In genomic region chr7:150806863-150807262, GRCh38 we compare ENCODE assay signal across 24 cellular contexts. TPM values are rescaled to one million over a fixed set of nuclear protein-coding genes. Genes with fewer than 3 reads are reported as not detected.
"Had no signal": no experiment of that assay in that cellular context is flagged by ENCODE, and none has a peak within 500 bp of the region (broad histone marks: within the 10 kb centered on the region; RNA-seq: fewer than 3 reads in every experiment).

No MANE protein-coding gene starts in this region.

- H3K9me3 ChIP-seq: prostate gland, suprapubic skin had no signal

- H3K36me3 ChIP-seq: prostate gland, suprapubic skin had no signal

- H3K4me3 Mint-ChIP-seq: activated CD4-positive, alpha-beta T cell treated with anti-CD3 and anti-CD28 coated beads, Interleukin-2, amount 10 ng/mL, durations not matched to agents 7 days and 5 days; activated naive CD8-positive, alpha-beta T cell treated with anti-CD3 and anti-CD28 coated beads for 36 hours; brain; stimulated activated naive CD8-positive, alpha-beta T cell treated with anti-CD3 and anti-CD28 coated beads, Interleukin-15, Interleukin-2, amounts not matched to agents 100 ng/mL and 50 ng/mL, for 24 hours had no signal

- DNase-seq: activated CD4-positive, alpha-beta T cell treated with anti-CD3 and anti-CD28 coated beads, Interleukin-2, amount 10 ng/mL, durations not matched to agents 7 days and 5 days; activated CD8-positive, alpha-beta memory T cell treated with anti-CD3 and anti-CD28 coated beads for 24 hours; activated gamma-delta T cell treated with Interleukin-2 at 50 U/mL for 16 hours; activated naive CD8-positive, alpha-beta T cell treated with anti-CD3 and anti-CD28 coated beads for 36 hours; amygdala; central memory CD4-positive, alpha-beta T cell; effector CD4-positive, alpha-beta T cell; head of caudate nucleus; islet precursor cell; midbrain; trophoblast cell had no signal

- H3K4me1 Mint-ChIP-seq: activated naive CD8-positive, alpha-beta T cell treated with anti-CD3 and anti-CD28 coated beads for 36 hours; brain had no signal

- H3K4me1 ChIP-seq: prostate gland, suprapubic skin had no signal

- H3K27ac ChIP-seq: coronary artery, prostate gland, suprapubic skin had no signal

- H3K36me3 Mint-ChIP-seq: activated naive CD8-positive, alpha-beta T cell treated with anti-CD3 and anti-CD28 coated beads for 36 hours; brain had no signal

- H3K4me3 ChIP-seq: coronary artery, prostate gland, suprapubic skin had no signal

- ATAC-seq: sciatic nerve had no signal

- H3K27ac Mint-ChIP-seq: activated CD4-positive, alpha-beta T cell treated with anti-CD3 and anti-CD28 coated beads, Interleukin-2, amount 10 ng/mL, durations not matched to agents 7 days and 5 days; activated naive CD8-positive, alpha-beta T cell treated with anti-CD3 and anti-CD28 coated beads for 36 hours; brain; stimulated activated naive CD8-positive, alpha-beta T cell treated with anti-CD3 and anti-CD28 coated beads, Interleukin-15, Interleukin-2, amounts not matched to agents 100 ng/mL and 50 ng/mL, for 24 hours had no signal

- H3K9me3 Mint-ChIP-seq: activated CD4-positive, alpha-beta T cell treated with anti-CD3 and anti-CD28 coated beads, Interleukin-2, amount 10 ng/mL, durations not matched to agents 7 days and 5 days; activated naive CD8-positive, alpha-beta T cell treated with anti-CD3 and anti-CD28 coated beads for 36 hours had no signal

RNA-seq across cellular contexts. Expression of gene TMEM176A, which starts 6.3 kb away (rescaled TPM):
- total RNA-seq: activated CD4-positive, alpha-beta T cell treated with anti-CD3 and anti-CD28 coated beads, Interleukin-2, amount 10 ng/mL, durations not matched to agents 7 days and 5 days; activated naive CD8-positive, alpha-beta T cell treated with anti-CD3 and anti-CD28 coated beads for 36 hours; endothelial cell of umbilical vein; lung microvascular endothelial cell; myocyte; T-helper 2 cell treated with Interferon-gamma antibody and Interleukin-4, amounts not matched to agents 100 ng/mL and 5 ng/mL, for 36 hours had no signal
- polyA plus RNA-seq: endothelial cell of umbilical vein, neural cell had no signal

RNA-seq across cellular contexts. Expression of gene TMEM176B, which starts 6.7 kb away (rescaled TPM):
- total RNA-seq: activated CD4-positive, alpha-beta T cell treated with anti-CD3 and anti-CD28 coated beads, Interleukin-2, amount 10 ng/mL, durations not matched to agents 7 days and 5 days; activated naive CD8-positive, alpha-beta T cell treated with anti-CD3 and anti-CD28 coated beads for 36 hours; endothelial cell of umbilical vein; lung microvascular endothelial cell; myocyte; T-helper 2 cell treated with Interferon-gamma antibody and Interleukin-4, amounts not matched to agents 100 ng/mL and 5 ng/mL, for 36 hours had no signal

RNA-seq across cellular contexts. Expression of gene AOC1, which starts 45.5 kb away (rescaled TPM):
- total RNA-seq: activated CD4-positive, alpha-beta T cell treated with anti-CD3 and anti-CD28 coated beads, Interleukin-2, amount 10 ng/mL, durations not matched to agents 7 days and 5 days; activated naive CD8-positive, alpha-beta T cell treated with anti-CD3 and anti-CD28 coated beads for 36 hours; endothelial cell of umbilical vein; frontal cortex; lung microvascular endothelial cell; omental fat pad; sciatic nerve; T-helper 2 cell treated with Interferon-gamma antibody and Interleukin-4, amounts not matched to agents 100 ng/mL and 5 ng/mL, for 36 hours had no signal
- polyA plus RNA-seq: endothelial cell of umbilical vein, neural cell had no signal
